In genomic region chr7:157910045-157910444, GRCh38 we compare ENCODE assay signal across 8 cellular contexts.
A peak's percentile ranks its signal among the peaks of the same experiment; 100 is the strongest.
DNase-seq lines count a peak whose midpoint lies in the region; ATAC-seq, FAIRE-seq and TF ChIP-seq lines count a peak whose summit lies in the region.
"Not testable (repeated sequence)": the region's sequence is repeated elsewhere in the genome, so short reads cannot be mapped to it uniquely, and the experiment has no call there.

No MANE protein-coding gene starts in this region.

- H3K4me1 Mint-ChIP-seq in endodermal cell = not testable (repeated sequence)

- 92 to 93% methylated on average over 6 to 41 of the region's 43 CpGs for WGBS in endodermal cell (ENCODE audit: insufficient coverage in 1 of 2, insufficient read length in 1 of 2), 2 experiments
- WGBS in trophoblast cell (ENCODE audit: extremely low coverage, insufficient coverage, insufficient read length) = no CpG with 5 or more reads among the region's 43 CpGs

- not testable (repeated sequence) for H3K27me3 ChIP-seq in endodermal cell (ENCODE audit: control insufficient read depth, insufficient read depth, low read length, poor library complexity, severe bottlenecking); lower lobe of right lung (ENCODE audit: low read depth); trophoblast cell (ENCODE audit: insufficient read depth, low read length)

- not testable (repeated sequence) for H3K4me3 Mint-ChIP-seq in endodermal cell

- H3K27ac ChIP-seq in 22Rv1 = peak overlapping the region; percentile 45
- not testable (repeated sequence) for H3K27ac ChIP-seq in endodermal cell (ENCODE audit: low read depth, low read length); kidney (ENCODE audit: low read depth in 2 of 2, low read length in 2 of 2); lower lobe of right lung; trophoblast cell (ENCODE audit: low read depth, low read length)

- not testable (repeated sequence) for H2BK12ac ChIP-seq in trophoblast cell (ENCODE audit: low read length)

- H3K36me3 ChIP-seq in endodermal cell (ENCODE audit: control insufficient read depth, insufficient read depth, low read length); kidney (ENCODE audit: control insufficient read depth in 1 of 2, insufficient read depth in 2 of 2, low read length in 2 of 2); lower lobe of right lung; trophoblast cell (ENCODE audit: control insufficient read depth in 1 of 2, insufficient read depth in 2 of 2, low read length in 2 of 2): not testable (repeated sequence)

- H2AK5ac ChIP-seq in trophoblast cell (ENCODE audit: low read length) = not testable (repeated sequence)

- not testable (repeated sequence) for H3K4ac ChIP-seq in trophoblast cell (ENCODE audit: low read depth, low read length)

- not testable (repeated sequence) for H3K4me2 ChIP-seq in trophoblast cell (ENCODE audit: low read length)

- intact Hi-C loops in cardiac septum (cut with DNase I); kidney (cut with DNase I); lower lobe of right lung (cut with DNase I): not testable (repeated sequence)

- not testable (repeated sequence) for H2AFZ ChIP-seq in trophoblast cell (ENCODE audit: insufficient read depth, low read length, poor library complexity)

- not testable (repeated sequence) for H3K9ac ChIP-seq in endodermal cell (ENCODE audit: extremely low read depth, low read length, poor library complexity, severe bottlenecking); kidney (ENCODE audit: low read length in 2 of 2); trophoblast cell (ENCODE audit: low read length)

- H4K8ac ChIP-seq in trophoblast cell (ENCODE audit: low read depth, low read length) = not testable (repeated sequence)

- H2BK120ac ChIP-seq in trophoblast cell (ENCODE audit: insufficient read depth, low read length, poor library complexity) = not testable (repeated sequence)

- TF ChIP-seq CTCF in 22Rv1 (IDR thresholded peaks at IDR 0.05); endodermal cell (conservative IDR thresholded peaks at IDR 0.05); kidney (IDR thresholded peaks at IDR 0.05; ENCODE audit: borderline replicate concordance, extremely low read depth, insufficient read depth); lower lobe of right lung (IDR thresholded peaks at IDR 0.05): not testable (repeated sequence)

- not testable (repeated sequence) for H3K79me1 ChIP-seq in trophoblast cell (ENCODE audit: low read length)

- H2BK5ac ChIP-seq in trophoblast cell (ENCODE audit: low read depth, low read length, poor library complexity) = not testable (repeated sequence)

- FAIRE-seq in HTR-8/SVneo (lab: Jason Lieb, UNC) (peak; percentile 72), urothelium cell line (lab: Jason Lieb, UNC) (peak; percentile 27)
- FAIRE-seq in kidney (lab: Jason Lieb, UNC) = not testable (repeated sequence)

- H3K4me3 ChIP-seq in endodermal cell (ENCODE audit: low read length) (peak overlapping the region; percentile 13), trophoblast cell (ENCODE audit: low read depth, low read length) (peak overlapping the region; percentile 59)
- H3K4me3 ChIP-seq in kidney (ENCODE audit: low read length in 2 of 2); lower lobe of right lung: not testable (repeated sequence)

- not testable (repeated sequence) for H3K4me1 ChIP-seq in endodermal cell (ENCODE audit: control insufficient read depth, insufficient read depth, low read length); kidney (ENCODE audit: control insufficient read depth in 1 of 2, insufficient read depth in 1 of 2, low read depth in 1 of 2, low read length in 2 of 2); lower lobe of right lung; trophoblast cell (ENCODE audit: control insufficient read depth in 1 of 2, insufficient read depth in 2 of 2, low read length in 2 of 2)

- not testable (repeated sequence) for H3K9me3 Mint-ChIP-seq in endodermal cell

- H3K18ac ChIP-seq in trophoblast cell (ENCODE audit: low read length) = not testable (repeated sequence)

- not testable (repeated sequence) for H3K23ac ChIP-seq in trophoblast cell (ENCODE audit: low read length)

- DNase-seq in HTR-8/SVneo (ENCODE audit: insufficient read length, low spot score); trophoblast cell; urothelium cell line (ENCODE audit: low spot score): not testable (repeated sequence)
- DNase-seq in endodermal cell = peak; percentile 10
- DNase-seq in cardiac septum (ENCODE audit: low spot score) = peak; percentile 35
- peak; percentile 15 for DNase-seq in kidney
- peak; percentile 29 for DNase-seq in lower lobe of right lung

- H3K27ac Mint-ChIP-seq in endodermal cell = not testable (repeated sequence)

- H3K27me3 Mint-ChIP-seq in endodermal cell (ENCODE audit: insufficient read depth) = not testable (repeated sequence)

- H3K79me2 ChIP-seq in trophoblast cell (ENCODE audit: control insufficient read depth, insufficient read depth, low read length, poor library complexity) = not testable (repeated sequence)

- H3K9me3 ChIP-seq in endodermal cell (ENCODE audit: control insufficient read depth, low read length) (peaks cover 83% of the 10 kb centered on the region), trophoblast cell (ENCODE audit: insufficient read depth, low read depth, low read length) (peaks cover 11% of the 10 kb centered on the region)
- H3K9me3 ChIP-seq in kidney (ENCODE audit: control insufficient read depth in 1 of 2, low read length in 2 of 2); lower lobe of right lung: not testable (repeated sequence)

- H3K36me3 Mint-ChIP-seq in endodermal cell (ENCODE audit: low read depth) = not testable (repeated sequence)

- not testable (repeated sequence) for H4K12ac ChIP-seq in trophoblast cell (ENCODE audit: low read depth, low read length)

- H4K91ac ChIP-seq in trophoblast cell (ENCODE audit: low read depth, low read length) = not testable (repeated sequence)

- not testable (repeated sequence) for H3K14ac ChIP-seq in trophoblast cell (ENCODE audit: low read length)

- ATAC-seq in lower lobe of right lung = not testable (repeated sequence)
